In genomic region chr7:92982928-92983327, GRCh38 we compare ENCODE assay signal across 3 cellular contexts.
A peak's percentile ranks its signal among the peaks of the same experiment; 100 is the strongest.
TF ChIP-seq lines count a peak whose summit lies in the region.

No MANE protein-coding gene starts in this region.

TF ChIP-seq in A549, 52 proteins besides CTCF, POLR2A, EP300 and RAD21 (continued from another document):
- TF ChIP-seq RFX5 (IDR thresholded peaks at IDR 0.05) (no peak), TP53 (CRISPR knock-in tag; IDR thresholded peaks at IDR 0.05) (no peak), HES2 (IDR thresholded peaks at IDR 0.05) (no peak), FOXS1 (CRISPR knock-in tag; IDR thresholded peaks at IDR 0.05) (no peak), PHF8 (IDR thresholded peaks at IDR 0.05; ENCODE audit: borderline replicate concordance, low read depth) (no peak), JUN (IDR thresholded peaks at IDR 0.05) (no peak), E2F6 (IDR thresholded peaks at IDR 0.05; ENCODE audit: borderline replicate concordance, low read depth) (no peak), NR3C1 (IDR thresholded peaks at IDR 0.05) (no peak), ZC3H11A (IDR thresholded peaks at IDR 0.05) (no peak), MAFK (IDR thresholded peaks at IDR 0.05; ENCODE audit: partially characterized antibody) (no peak), MAX (IDR thresholded peaks at IDR 0.05) (no peak), TFCP2L1 (CRISPR knock-in tag; IDR thresholded peaks at IDR 0.05) (no peak), SMC3 (IDR thresholded peaks at IDR 0.05) (no peak)

TF ChIP-seq in WTC11, 78 proteins besides CTCF, POLR2A, EP300 and RAD21 (continued from another document):
- TF ChIP-seq IRF1 (CRISPR knock-in tag; IDR thresholded peaks at IDR 0.05), result no peak

TF ChIP-seq in K562, 482 proteins besides CTCF, POLR2A, EP300 and RAD21 (continued from another document):
- TF ChIP-seq RBM25 (IDR thresholded peaks at IDR 0.05; ENCODE audit: low read depth, low read length, severe bottlenecking), result peak; percentile 7
- TF ChIP-seq ZNF280A (IDR thresholded peaks at IDR 0.05; ENCODE audit: low read depth, partially characterized antibody), result peak; percentile 46
- no peak for TF ChIP-seq NR0B1 (IDR thresholded peaks at IDR 0.05; ENCODE audit: partially characterized antibody)
- no peak for TF ChIP-seq PRPF4 (IDR thresholded peaks at IDR 0.05; ENCODE audit: insufficient read depth, low read depth, low read length, poor library complexity, severe bottlenecking)
- TF ChIP-seq RBBP5 (IDR thresholded peaks at IDR 0.05; ENCODE audit: borderline replicate concordance, insufficient read depth, low read length, poor library complexity, severe bottlenecking), result no peak
